9 cellular contexts compared by ENCODE assay signal in genomic region chr10:110207805-110208613, GRCh38. TPM values are rescaled to one million over a fixed set of nuclear protein-coding genes. Genes with fewer than 3 reads are reported as not detected.
DNase-seq lines count a peak whose midpoint lies in the region; ATAC-seq and TF ChIP-seq lines count a peak whose summit lies in the region.
"Had no signal": no experiment of that assay in that cellular context is flagged by ENCODE, and none has a peak within 500 bp of the region (broad histone marks: within the 10 kb centered on the region; RNA-seq: fewer than 3 reads in every experiment).

No MANE protein-coding gene starts in this region.

- WGBS in liver = under 1% methylated on average over 57 of the region's 57 CpGs

- H3K36me3 ChIP-seq in liver (ENCODE audit: control insufficient read depth in 4 of 4, insufficient read depth in 3 of 4, low read depth in 1 of 4, low read length in 3 of 4) = no peaks in the 10 kb centered on the region

- TF ChIP-seq RAD21 in liver (IDR thresholded peaks at IDR 0.05) = no peak

- peak overlapping the region in 1 of 2 donors; percentile 48 for H3K27ac ChIP-seq in liver (ENCODE audit: low read depth in 1 of 2, low read length in 2 of 2)
- H3K27ac ChIP-seq: foreskin keratinocyte had no signal

- peak; percentile 70 for DNase-seq in DMS 273 (lab: John Stamatoyannopoulos, UW; ENCODE audit: unreplicated experiment)
- no peak for DNase-seq in DMS 273 treated with DMSO at 0.1 percent for 48 hours (lab: John Stamatoyannopoulos, UW)
- DNase-seq in KG1 (lab: John Stamatoyannopoulos, UW) = peak; percentile 53
- DNase-seq in UCSD-AML1 (lab: John Stamatoyannopoulos, UW; ENCODE audit: unreplicated experiment) = peak; percentile 42
- peak; percentile 66 for DNase-seq in cerebellar cortex (ENCODE audit: low spot score)
- peak; percentile 59 for DNase-seq in stimulated activated naive CD8-positive, alpha-beta T cell treated with anti-CD3 and anti-CD28 coated beads, Interleukin-15, Interleukin-2, amounts not matched to agents 100 U/mL and 50 U/mL, for 24 hours

- H3K4me1 ChIP-seq in liver (ENCODE audit: control insufficient read depth in 4 of 4, insufficient read depth in 4 of 4, low read length in 3 of 4) = peaks cover 2 to 41% (median 21%) of the 10 kb centered on the region in 4 donors

- H3K27me3 ChIP-seq in liver (ENCODE audit: control insufficient read depth in 4 of 4, insufficient read depth in 4 of 4, low read length in 3 of 4) = no peaks in the 10 kb centered on the region
- H3K27me3 ChIP-seq: foreskin keratinocyte had no signal

- no peak for ATAC-seq in stimulated activated naive CD8-positive, alpha-beta T cell treated with anti-CD3 and anti-CD28 coated beads, Interleukin-15, Interleukin-2, amounts not matched to agents 100 U/mL and 50 U/mL, for 24 hours
- no peak for ATAC-seq in GM21717 (IDR thresholded peaks at IDR 0.05; ENCODE audit: unreplicated experiment)

- no peak for TF ChIP-seq CTCF in liver (IDR thresholded peaks at IDR 0.05; ENCODE audit: low read depth, low read length, missing input control)

- no peaks in the 10 kb centered on the region for H3K9me3 ChIP-seq in liver (ENCODE audit: control insufficient read depth in 4 of 4, low read length in 3 of 4)

- H3K9ac ChIP-seq in liver (ENCODE audit: low read depth in 1 of 2, low read length in 2 of 2) = peak overlapping the region in 1 of 2 donors; percentile 42

- H3K4me3 ChIP-seq in liver (ENCODE audit: low read depth in 1 of 3, low read length in 3 of 3) = peak overlapping the region; percentile 39 to 73 (median 64)

TF ChIP-seq in liver, 16 proteins besides CTCF, POLR2A, EP300 and RAD21:
- TF ChIP-seq JUND (IDR thresholded peaks at IDR 0.05) (no peak), HNF4G (IDR thresholded peaks at IDR 0.05) (no peak), YY1 (IDR thresholded peaks at IDR 0.05) (no peak), TAF1 (conservative IDR thresholded peaks at IDR 0.05) (no peak), REST (IDR thresholded peaks at IDR 0.05) (no peak)

RNA-seq across cellular contexts. Expression of gene MXI1, which starts 0.6 kb away (rescaled TPM):
- total RNA-seq in liver = 10 to 100 TPM; 15.5 to 52.0 TPM
- 10 to 100 TPM in 1 of 2 donors, 1 to 10 TPM in 1; 9.6 to 12.9 TPM for polyA plus RNA-seq in liver
